Comparison of ENCODE assay signal across 11 cellular contexts in the genomic region with DNA sequence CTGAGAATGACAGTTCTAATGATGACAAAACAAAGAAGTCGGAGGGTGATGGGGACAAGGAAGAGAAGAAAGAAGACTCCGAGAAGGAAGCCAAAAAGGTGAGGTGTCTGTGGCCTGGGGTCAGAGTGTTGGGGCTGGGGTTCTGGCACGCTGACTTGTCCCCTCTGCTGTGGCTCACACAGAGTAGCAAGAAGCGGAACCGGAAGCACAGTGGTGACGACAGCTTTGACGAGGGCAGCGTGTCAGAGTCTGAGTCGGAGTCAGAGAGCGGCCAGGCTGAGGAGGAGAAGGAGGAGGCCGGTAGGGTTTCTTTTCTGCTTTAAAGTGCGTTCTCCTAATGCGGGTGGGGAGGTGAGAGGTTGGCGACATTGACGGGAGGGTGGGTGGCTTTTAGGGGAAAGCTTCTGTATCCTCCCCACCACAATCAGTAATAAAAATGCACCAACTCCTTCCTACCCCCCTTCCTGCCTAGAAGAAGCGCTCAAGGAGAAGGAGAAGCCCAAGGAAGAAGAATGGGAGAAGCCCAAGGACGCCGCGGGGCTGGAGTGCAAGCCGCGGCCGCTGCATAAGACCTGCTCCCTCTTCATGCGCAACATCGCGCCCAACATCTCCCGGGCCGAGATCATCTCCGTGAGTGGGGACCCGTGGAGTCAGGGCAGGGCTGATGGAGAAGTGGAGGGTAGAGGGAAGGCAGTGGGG. TPM values are rescaled to one million over a fixed set of nuclear protein-coding genes. Genes with fewer than 3 reads are reported as not detected.
DNase-seq lines count a peak whose midpoint lies in the region; ATAC-seq and TF ChIP-seq lines count a peak whose summit lies in the region.
"Had no signal": no experiment of that assay in that cellular context is flagged by ENCODE, and none has a peak within 500 bp of the region (broad histone marks: within the 10 kb centered on the region; RNA-seq: fewer than 3 reads in every experiment).

No MANE protein-coding gene starts in this region.

- H3K4me3 Mint-ChIP-seq in activated T-cell treated with anti-CD3 and anti-CD28 coated beads, Interleukin-2, amount 50 U/mL, for 24 hours, result peak overlapping the region; percentile 63
- H3K4me3 Mint-ChIP-seq in activated naive CD8-positive, alpha-beta T cell treated with anti-CD3 and anti-CD28 coated beads for 36 hours, result peak overlapping the region; percentile 39
- H3K4me3 Mint-ChIP-seq in osteocyte (ENCODE audit: unreplicated experiment), result no peak overlapping the region

- intact Hi-C loops in PC-9 (cut with micrococcal nuclease; ENCODE audit: unreplicated experiment), result no loop called here
- intact Hi-C loops in ovary (cut with DNase I), result no loop called here

- no peaks in the 10 kb centered on the region for H3K9me2 ChIP-seq in PC-9 (ENCODE audit: insufficient read depth)

- ATAC-seq in HG03097 (IDR thresholded peaks at IDR 0.05; ENCODE audit: low FRiP score, unreplicated experiment), result no peak
- ATAC-seq: heart left ventricle had no signal

- peaks cover 41% of the 10 kb centered on the region for H3F3A ChIP-seq in PC-9 (ENCODE audit: insufficient read depth, low read depth)

- H3K27ac Mint-ChIP-seq in activated T-cell treated with anti-CD3 and anti-CD28 coated beads, Interleukin-2, amount 50 U/mL, for 24 hours, result peak overlapping the region; percentile 91
- peak overlapping the region; percentile 62 for H3K27ac Mint-ChIP-seq in activated naive CD8-positive, alpha-beta T cell treated with anti-CD3 and anti-CD28 coated beads for 36 hours
- H3K27ac Mint-ChIP-seq in osteocyte (ENCODE audit: unreplicated experiment), result peak overlapping the region; percentile 38

- peaks cover 56% of the 10 kb centered on the region for H3K4me1 Mint-ChIP-seq in activated T-cell treated with anti-CD3 and anti-CD28 coated beads, Interleukin-2, amount 50 U/mL, for 24 hours (ENCODE audit: low read depth)
- peaks cover 50% of the 10 kb centered on the region for H3K4me1 Mint-ChIP-seq in activated naive CD8-positive, alpha-beta T cell treated with anti-CD3 and anti-CD28 coated beads for 36 hours
- H3K4me1 Mint-ChIP-seq in osteocyte (ENCODE audit: unreplicated experiment), result peaks cover 22% of the 10 kb centered on the region

- H3K4me2 ChIP-seq in PC-9, result no peak overlapping the region

- H3K4me1 ChIP-seq in PC-9 (replicated peaks; ENCODE audit: insufficient read depth) (peaks cover 8% of the 10 kb centered on the region), ovary (ENCODE audit: insufficient read depth) (peaks cover 3% of the 10 kb centered on the region)

- TF ChIP-seq CTCF in PC-9 (conservative IDR thresholded peaks at IDR 0.05), result no peak
- TF ChIP-seq CTCF in osteocyte (IDR thresholded peaks at IDR 0.05), result no peak
- TF ChIP-seq CTCF in ovary (IDR thresholded peaks at IDR 0.05), result no peak

- H2AFZ ChIP-seq in PC-9, result no peak overlapping the region
- H2AFZ ChIP-seq: parathyroid adenoma had no signal

- 83 to 87% (median 84%) methylated on average over 29 of the region's 29 CpGs for WGBS in ovary, 3 donors

- no peak for DNase-seq in activated T-cell treated with anti-CD3 and anti-CD28 coated beads, Interleukin-2, amount 50 U/mL, for 24 hours
- DNase-seq in activated T-cell treated with anti-CD3 and anti-CD28 coated beads for 4 hours (no peak), PC-9 (no peak), osteocyte (ENCODE audit: extremely low spot score, unreplicated experiment) (no peak), ovary (no peak), NCI-H1694 treated with DMSO at 0.1 percent for 48 hours (lab: John Stamatoyannopoulos, UW) (no peak)
- no peak for DNase-seq in activated naive CD8-positive, alpha-beta T cell treated with anti-CD3 and anti-CD28 coated beads for 36 hours
- DNase-seq: heart left ventricle, NCI-H2029 had no signal

- peaks cover 22% of the 10 kb centered on the region for H4K20me1 ChIP-seq in PC-9 (ENCODE audit: insufficient read depth)

- H3K36me3 Mint-ChIP-seq in activated T-cell treated with anti-CD3 and anti-CD28 coated beads, Interleukin-2, amount 50 U/mL, for 24 hours (ENCODE audit: low read depth), result peaks cover 93% of the 10 kb centered on the region
- H3K36me3 Mint-ChIP-seq in activated naive CD8-positive, alpha-beta T cell treated with anti-CD3 and anti-CD28 coated beads for 36 hours, result peaks cover 57% of the 10 kb centered on the region
- peaks cover 68% of the 10 kb centered on the region for H3K36me3 Mint-ChIP-seq in osteocyte (ENCODE audit: unreplicated experiment)

- no peaks in the 10 kb centered on the region for H3K27me3 ChIP-seq in PC-9 (ENCODE audit: insufficient read depth, low read depth)
- no peaks in the 10 kb centered on the region for H3K27me3 ChIP-seq in ovary
- H3K27me3 ChIP-seq: heart left ventricle had no signal

- H3K36me3 ChIP-seq in PC-9 (ENCODE audit: low read depth) (peaks cover 28% of the 10 kb centered on the region), ovary (no peaks in the 10 kb centered on the region)

- no peak for TF ChIP-seq POLR2A in ovary (IDR thresholded peaks at IDR 0.05)

- POLR2A ChIA-PET in PC-9 (lab: Charles Lee; ENCODE audit: unreplicated experiment), result no interaction called here

- BruUV-seq in PC-9 (replicated peaks; lab: Mats Ljungman, UMichigan), result TSS peak; percentile 48

- no peaks in the 10 kb centered on the region for H3K9me3 ChIP-seq in PC-9 (ENCODE audit: insufficient read depth, low read depth)
- no peaks in the 10 kb centered on the region for H3K9me3 ChIP-seq in ovary
- H3K9me3 ChIP-seq: heart left ventricle had no signal

- no peaks in the 10 kb centered on the region for H3K9me3 Mint-ChIP-seq in activated T-cell treated with anti-CD3 and anti-CD28 coated beads, Interleukin-2, amount 50 U/mL, for 24 hours
- H3K9me3 Mint-ChIP-seq in activated naive CD8-positive, alpha-beta T cell treated with anti-CD3 and anti-CD28 coated beads for 36 hours, result no peaks in the 10 kb centered on the region
- no peaks in the 10 kb centered on the region for H3K9me3 Mint-ChIP-seq in osteocyte (ENCODE audit: unreplicated experiment)

- CTCF ChIA-PET in PC-9 (lab: Charles Lee), result no interaction called here

- no peaks in the 10 kb centered on the region for H3K27me3 Mint-ChIP-seq in activated T-cell treated with anti-CD3 and anti-CD28 coated beads, Interleukin-2, amount 50 U/mL, for 24 hours
- H3K27me3 Mint-ChIP-seq in activated naive CD8-positive, alpha-beta T cell treated with anti-CD3 and anti-CD28 coated beads for 36 hours, result no peaks in the 10 kb centered on the region
- H3K27me3 Mint-ChIP-seq in osteocyte (ENCODE audit: unreplicated experiment), result no peaks in the 10 kb centered on the region

- TF ChIP-seq EP300 in ovary (IDR thresholded peaks at IDR 0.05), result no peak

- H3K27ac ChIP-seq in PC-9 (no peak overlapping the region), ovary (no peak overlapping the region)
- H3K27ac ChIP-seq: heart left ventricle, parathyroid adenoma had no signal

- H3K4me3 ChIP-seq in PC-9 (no peak overlapping the region), ovary (no peak overlapping the region)

- H3K79me2 ChIP-seq in PC-9 (ENCODE audit: low read depth), result peaks cover 46% of the 10 kb centered on the region

RNA-seq across cellular contexts. Expression of a gene that starts 4.6 kb away (rescaled TPM):
- total RNA-seq in PC-9 (2021) (2.7 and 2.8 TPM in 2 replicates), osteocyte (2.9 and 3.7 TPM in 2 replicates), ovary (1 to 10 TPM; 2.9 to 7.9 (median 4.7) TPM)
- 1 to 10 TPM; 1.7 to 2.3 TPM for total RNA-seq in activated naive CD8-positive, alpha-beta T cell treated with anti-CD3 and anti-CD28 coated beads for 36 hours
- polyA plus RNA-seq in ovary, result 1 to 10 TPM in 1 of 2 donors, under 1 TPM in 1; 0.38 to 1.8 TPM

RNA-seq across cellular contexts. Expression of a gene that starts 10.0 kb away (rescaled TPM):
- total RNA-seq in PC-9 (2021), result 116 and 144 TPM in 2 replicates
- 100 to 1,000 TPM; 296 to 297 TPM for total RNA-seq in activated naive CD8-positive, alpha-beta T cell treated with anti-CD3 and anti-CD28 coated beads for 36 hours
- 159 and 162 TPM in 2 replicates for total RNA-seq in osteocyte
- total RNA-seq in ovary, result 100 to 1,000 TPM in 5 of 7 donors, 10 to 100 TPM in 2; 74.2 to 191 (median 149) TPM
- 100 to 1,000 TPM in 1 of 2 donors, 10 to 100 TPM in 1; 45.8 to 111 TPM for polyA plus RNA-seq in ovary

RNA-seq across cellular contexts. Expression of a gene that starts 10.8 kb away (rescaled TPM):
- total RNA-seq in PC-9 (2021) (0.28 and 0.35 TPM in 2 replicates), osteocyte (1.5 and 2.2 TPM in 2 replicates), ovary (10 to 100 TPM in 2 of 7 donors, 1 to 10 TPM in 4, under 1 TPM in 1; 0.48 to 15.3 (median 4.9) TPM)
- total RNA-seq in activated naive CD8-positive, alpha-beta T cell treated with anti-CD3 and anti-CD28 coated beads for 36 hours, result under 1 TPM in 1 of 2 experiments, not detected in 1; 0.14 TPM
- polyA plus RNA-seq in ovary, result 1 to 10 TPM in 1 of 2 donors, under 1 TPM in 1; 0.37 to 1.8 TPM

RNA-seq across cellular contexts. Expression of a gene that starts 17.7 kb away (rescaled TPM):
- total RNA-seq in PC-9 (2021), result 89.3 and 91.4 TPM in 2 replicates
- 10 to 100 TPM; 44.2 to 45.1 TPM for total RNA-seq in activated naive CD8-positive, alpha-beta T cell treated with anti-CD3 and anti-CD28 coated beads for 36 hours
- total RNA-seq in osteocyte, result 123 and 126 TPM in 2 replicates
- 10 to 100 TPM; 42.9 to 98.8 (median 82.0) TPM for total RNA-seq in ovary
- polyA plus RNA-seq in ovary, result 10 to 100 TPM; 17.3 to 72.5 TPM

RNA-seq across cellular contexts. Expression of a gene that starts 32.4 kb away (rescaled TPM):
- total RNA-seq in PC-9 (2021) (34.7 and 36.7 TPM in 2 replicates), osteocyte (32.1 and 32.4 TPM in 2 replicates), ovary (10 to 100 TPM; 10.1 to 31.8 (median 26.9) TPM)
- total RNA-seq in activated naive CD8-positive, alpha-beta T cell treated with anti-CD3 and anti-CD28 coated beads for 36 hours, result 10 to 100 TPM; 13.4 to 14.6 TPM
- 10 to 100 TPM in 1 of 2 donors, 1 to 10 TPM in 1; 4.7 to 20.9 TPM for polyA plus RNA-seq in ovary

Comparison
In these comparisons a context has a peak if more than half of its experiments do, and no peak if none do; other contexts are left out.
1. H3K27ac Mint-ChIP-seq: peak in every context shown above with its lines; median percentile 91 in activated T-cell treated with anti-CD3 and anti-CD28 coated beads, Interleukin-2, amount 50 U/mL, for 24 hours; 62 in activated naive CD8-positive, alpha-beta T cell treated with anti-CD3 and anti-CD28 coated beads for 36 hours; 38 in osteocyte.